Comparison of ENCODE assay signal across 8 cellular contexts in genomic region chr19:13861392-13861713, GRCh38. TPM values are rescaled to one million over a fixed set of nuclear protein-coding genes. Genes with fewer than 3 reads are reported as not detected.
DNase-seq lines count a peak whose midpoint lies in the region; ATAC-seq and TF ChIP-seq lines count a peak whose summit lies in the region.

No MANE protein-coding gene starts in this region.

- peaks cover 21% of the 10 kb centered on the region for H3K36me3 Mint-ChIP-seq in effector memory CD8-positive, alpha-beta T cell (ENCODE audit: insufficient read depth)

- peak; percentile 41 for DNase-seq in activated gamma-delta T cell treated with anti-CD3 and anti-CD28 coated beads, Interleukin-2, amount 50 U/mL, for 16 hours (ENCODE audit: low read depth)
- DNase-seq in activated gamma-delta T cell treated with Interleukin-2 at 50 U/mL for 16 hours, result no peak
- DNase-seq in effector memory CD8-positive, alpha-beta T cell, result no peak
- DNase-seq in ovary, result no peak
- DNase-seq in dedifferentiated amniotic fluid mesenchymal stem cell (ENCODE audit: extremely low spot score), result no peak
- no peak for DNase-seq in DMS114 treated with DMSO at 0.1 percent for 48 hours (lab: John Stamatoyannopoulos, UW; ENCODE audit: unreplicated experiment)

- H3K4me1 ChIP-seq in HUES64 (ENCODE audit: insufficient read depth, low read length) (peaks cover 11% of the 10 kb centered on the region), ovary (ENCODE audit: insufficient read depth) (no peaks in the 10 kb centered on the region)

- H3K4me3 ChIP-seq in HUES64 (ENCODE audit: low read length) (peak overlapping the region; percentile 55; the same call in 1 of the 2 replicates), ovary (peak overlapping the region; percentile 30)

- WGBS in HUES64, result 84% methylated on average over 11 of the region's 11 CpGs
- WGBS in ovary, 3 donors, result 19 to 25% (median 20%) methylated on average over 11 of the region's 11 CpGs

- H3K27me3 ChIP-seq in HUES64 (ENCODE audit: insufficient read depth, low read length) (peaks cover 32% of the 10 kb centered on the region), ovary (no peaks in the 10 kb centered on the region)

- TF ChIP-seq EP300 in ovary (IDR thresholded peaks at IDR 0.05), result no peak

- H3K4me3 Mint-ChIP-seq in effector memory CD8-positive, alpha-beta T cell, result peak overlapping the region; percentile 93 to 95

- no peak for TF ChIP-seq CTCF in ovary (IDR thresholded peaks at IDR 0.05)

- H3K9me3 Mint-ChIP-seq in effector memory CD8-positive, alpha-beta T cell, result no peaks in the 10 kb centered on the region

- H3K9ac ChIP-seq in HUES64 (ENCODE audit: low read depth, low read length), result peak overlapping the region; percentile 61

- TF ChIP-seq POLR2A in ovary (IDR thresholded peaks at IDR 0.05), result no peak

- peak overlapping the region; percentile 9; the same call in 1 of the 2 replicates for H3K27ac ChIP-seq in HUES64 (ENCODE audit: low read depth, low read length)
- peak overlapping the region; percentile 76 to 77 for H3K27ac ChIP-seq in ovary

- intact Hi-C loops in ovary (cut with DNase I), result loop anchor here (5.0 to 10.0 kb wide), 8 partner anchors 57 to 697 kb away; partner anchors contain the start of genes C19orf53 (in 1 of the 4) and ZSWIM4 (in 1 of the 4)

- H3K9me3 ChIP-seq in HUES64 (ENCODE audit: insufficient read depth, low read depth, low read length) (no peaks in the 10 kb centered on the region), ovary (no peaks in the 10 kb centered on the region)

- H3K36me3 ChIP-seq in HUES64 (ENCODE audit: insufficient read depth, low read length) (no peaks in the 10 kb centered on the region), ovary (no peaks in the 10 kb centered on the region)

- peaks cover 18 to 20% of the 10 kb centered on the region in 2 donors for H3K27me3 Mint-ChIP-seq in effector memory CD8-positive, alpha-beta T cell

- peak; percentile 40 for ATAC-seq in effector memory CD8-positive, alpha-beta T cell (replicated peaks)
- ATAC-seq in HG03354 (IDR thresholded peaks at IDR 0.05; ENCODE audit: poor library complexity, severe bottlenecking, unreplicated experiment), result no peak

- H3K4me1 Mint-ChIP-seq in effector memory CD8-positive, alpha-beta T cell (ENCODE audit: low read depth in 2 of 2), result peaks cover 30 to 35% of the 10 kb centered on the region in 2 donors

- peak overlapping the region; percentile 100 for H3K27ac Mint-ChIP-seq in effector memory CD8-positive, alpha-beta T cell

RNA-seq across cellular contexts. Expression of gene NANOS3, which starts 15.6 kb away (rescaled TPM):
- not detected for polyA plus RNA-seq in HUES64 (2013, experiment 1 of 2)
- not detected for polyA plus RNA-seq in HUES64 (2013, experiment 2 of 2)
- total RNA-seq in ovary, result 1 to 10 TPM in 3 of 7 donors, under 1 TPM in 1, not detected in 3; 0.98 to 2.4 (median 1.3) TPM
- under 1 TPM in 1 of 2 donors, not detected in 1; 0.30 TPM for polyA plus RNA-seq in ovary

RNA-seq across cellular contexts. Expression of gene BRME1, which starts 44.6 kb away (rescaled TPM):
- polyA plus RNA-seq in HUES64 (2013, experiment 1 of 2), result 2.2 TPM
- 2.5 TPM for polyA plus RNA-seq in HUES64 (2013, experiment 2 of 2)
- 1 to 10 TPM; 1.3 to 3.7 (median 2.3) TPM for total RNA-seq in ovary
- 1 to 10 TPM in 1 of 2 donors, under 1 TPM in 1; 0.57 to 2.8 TPM for polyA plus RNA-seq in ovary

RNA-seq across cellular contexts. Expression of gene CC2D1A, which starts 44.6 kb away (rescaled TPM):
- polyA plus RNA-seq in HUES64 (2013, experiment 1 of 2), result 16.8 TPM
- 16.7 TPM for polyA plus RNA-seq in HUES64 (2013, experiment 2 of 2)
- total RNA-seq in ovary, result 10 to 100 TPM; 21.0 to 38.1 (median 29.7) TPM
- polyA plus RNA-seq in ovary, result 10 to 100 TPM; 13.1 to 24.1 TPM
